In the genomic region with DNA sequence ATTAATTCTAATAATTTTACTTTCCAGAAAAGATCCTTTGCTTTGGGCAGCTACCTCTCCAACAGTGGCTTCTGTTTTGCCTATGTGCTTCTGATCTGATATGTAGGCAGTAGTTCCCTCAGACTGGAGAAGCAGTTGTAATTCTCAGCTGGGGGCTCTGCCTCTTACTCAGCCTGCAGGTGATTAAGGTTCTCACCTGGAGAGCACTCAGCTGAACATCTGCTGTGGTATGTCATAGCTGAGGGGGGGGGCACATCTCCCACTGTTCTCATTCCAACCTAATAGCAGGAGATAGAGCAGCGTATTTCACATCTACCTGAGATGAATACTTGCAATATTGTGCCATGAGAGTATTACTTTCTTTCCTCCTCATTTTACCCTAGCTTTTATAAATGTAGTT, we compare ENCODE assay signal across 29 cellular contexts.
"Had no signal": no experiment of that assay in that cellular context is flagged by ENCODE, and none has a peak within 500 bp of the region (broad histone marks: within the 10 kb centered on the region; RNA-seq: fewer than 3 reads in every experiment).

No MANE protein-coding gene starts in this region.

- H3K4me1 ChIP-seq: esophagus squamous epithelium, heart right ventricle, left lung, prostate gland, right atrium auricular region, suprapubic skin, transverse colon, upper lobe of right lung, uterus had no signal

- DNase-seq: dorsolateral prefrontal cortex; effector memory CD4-positive, alpha-beta T cell; erythroblast; esophagus squamous epithelium; foreskin melanocyte; glutamatergic neuron; heart right ventricle; hippocampal formation; left cardiac atrium; left lung; naive thymus-derived CD8-positive, alpha-beta T cell; nephron progenitor cell; nucleus accumbens; stimulated activated CD4-positive, alpha-beta T cell treated with anti-CD3 and anti-CD28 coated beads, Interleukin-12 subunit alpha, Interleukin-12 subunit beta, amount 100 ng/mL, for 4 hours; stimulated activated CD4-positive, alpha-beta T cell treated with anti-CD3 and anti-CD28 coated beads, Interleukin-1b, Interleukin-23, amount 100 ng/mL, for 48 hours; stimulated activated CD4-positive, alpha-beta T cell treated with anti-CD3 and anti-CD28 coated beads, Interleukin-4, amount 100 ng/mL, for 1 hour; stimulated activated CD8-positive, alpha-beta memory T cell treated with anti-CD3 and anti-CD28 coated beads, Interleukin-4, amount 100 ng/mL, for 48 hours; stimulated activated naive CD4-positive, alpha-beta T cell; stimulated activated naive CD8-positive, alpha-beta T cell treated with anti-CD3 and anti-CD28 coated beads, Interleukin-15, amount 100 ng/mL, for 72 hours; transverse colon; upper lobe of right lung; uterus had no signal

- FAIRE-seq: colon, endometrium had no signal

- H3K36me3 ChIP-seq: esophagus squamous epithelium, heart right ventricle, left lung, prostate gland, right atrium auricular region, suprapubic skin, transverse colon, upper lobe of right lung, uterus had no signal

- H3K27me3 ChIP-seq: dorsolateral prefrontal cortex, esophagus squamous epithelium, heart right ventricle, left lung, right atrium auricular region, suprapubic skin, transverse colon, upper lobe of right lung, uterus had no signal

- H3K27me3 Mint-ChIP-seq: naive thymus-derived CD8-positive, alpha-beta T cell; stimulated activated naive CD8-positive, alpha-beta T cell treated with anti-CD3 and anti-CD28 coated beads, Interleukin-15, amount 100 ng/mL, for 72 hours had no signal

- H3K4me2 ChIP-seq: smooth muscle cell had no signal

- H3K27ac Mint-ChIP-seq: naive thymus-derived CD8-positive, alpha-beta T cell; nephron progenitor cell; stimulated activated naive CD8-positive, alpha-beta T cell treated with anti-CD3 and anti-CD28 coated beads, Interleukin-15, amount 100 ng/mL, for 72 hours had no signal

- H3K4me1 Mint-ChIP-seq: naive thymus-derived CD8-positive, alpha-beta T cell; nephron progenitor cell; stimulated activated naive CD8-positive, alpha-beta T cell treated with anti-CD3 and anti-CD28 coated beads, Interleukin-15, amount 100 ng/mL, for 72 hours had no signal

- H3K36me3 Mint-ChIP-seq: naive thymus-derived CD8-positive, alpha-beta T cell had no signal

- H3K27ac ChIP-seq: esophagus squamous epithelium, heart right ventricle, left lung, prostate gland, right atrium auricular region, suprapubic skin, transverse colon, upper lobe of right lung, uterus had no signal

- H3K4me3 Mint-ChIP-seq: naive thymus-derived CD8-positive, alpha-beta T cell; nephron progenitor cell; stimulated activated naive CD8-positive, alpha-beta T cell treated with anti-CD3 and anti-CD28 coated beads, Interleukin-15, amount 100 ng/mL, for 72 hours had no signal

- H3K9me3 ChIP-seq: prostate gland, suprapubic skin, transverse colon, uterus had no signal

- H3K4me3 ChIP-seq: dorsolateral prefrontal cortex, esophagus squamous epithelium, heart right ventricle, left lung, prostate gland, right atrium auricular region, smooth muscle cell, suprapubic skin, transverse colon, upper lobe of right lung, uterus had no signal

- ATAC-seq: heart right ventricle; left cardiac atrium; left lung; naive thymus-derived CD8-positive, alpha-beta T cell; sciatic nerve; stimulated activated naive CD8-positive, alpha-beta T cell treated with anti-CD3 and anti-CD28 coated beads, Interleukin-15, amount 100 ng/mL, for 72 hours; upper lobe of right lung had no signal
